8 cellular contexts compared by ENCODE assay signal in genomic region chr6:30907758-30908591, GRCh38. TPM values are rescaled to one million over a fixed set of nuclear protein-coding genes. Genes with fewer than 3 reads are reported as not detected.
DNase-seq lines count a peak whose midpoint lies in the region; ATAC-seq and TF ChIP-seq lines count a peak whose summit lies in the region.

GTF2H4 (plus strand) TSS chr6:30908207.

- peak; percentile 96 for DNase-seq in AG09319 (ENCODE audit: extremely low read depth, low read depth)
- peak; percentile 98 for DNase-seq in NCI-H460 (ENCODE audit: extremely low read depth, low read depth)
- DNase-seq in activated CD4-positive, CD25-positive, alpha-beta regulatory T cell treated with anti-CD3 and anti-CD28 coated beads, Interleukin-2, amount 50 U/mL, for 72 hours, result peak; percentile 85
- DNase-seq in cerebellar nuclear complex (lab: John Stamatoyannopoulos, UW), result peak; percentile 78 to 98
- DNase-seq in islet precursor cell, result peak; percentile 99
- peak; percentile 93 to 95 (median 95) for DNase-seq in stimulated activated CD4-positive, alpha-beta T cell treated with anti-CD3 and anti-CD28 coated beads, Interleukin-12 subunit alpha, Interleukin-12 subunit beta, amount 100 ng/mL, for 48 hours (ENCODE audit: low read depth in 2 of 3, low spot score in 1 of 3)

- ATAC-seq in GM19043 (IDR thresholded peaks at IDR 0.05; ENCODE audit: low read depth, unreplicated experiment) (peak; percentile 94), HG03378 (IDR thresholded peaks at IDR 0.05; ENCODE audit: unreplicated experiment) (peak; percentile 92)

- no peak for TF ChIP-seq CTCF in AG09319 (IDR thresholded peaks at IDR 0.05; ENCODE audit: low read depth, low read length)

RNA-seq across cellular contexts. Expression of gene GTF2H4, which starts in this region (rescaled TPM):
- 16.2 and 16.9 TPM in 2 replicates for total RNA-seq in NCI-H460 (2014; rRNA removed; shearing (Covaris generic))
- 19.4 and 56.5 TPM in 2 replicates for polyA plus RNA-seq in NCI-H460 (2014; cell fraction: nucleus; rRNA removed)

Comparison
In these comparisons a context has a peak if more than half of its experiments do, and no peak if none do; other contexts are left out.
1. Peak in every context shown above with its lines: DNase-seq and ATAC-seq.